ENCODE assay signal across 8 cellular contexts in the genomic region with DNA sequence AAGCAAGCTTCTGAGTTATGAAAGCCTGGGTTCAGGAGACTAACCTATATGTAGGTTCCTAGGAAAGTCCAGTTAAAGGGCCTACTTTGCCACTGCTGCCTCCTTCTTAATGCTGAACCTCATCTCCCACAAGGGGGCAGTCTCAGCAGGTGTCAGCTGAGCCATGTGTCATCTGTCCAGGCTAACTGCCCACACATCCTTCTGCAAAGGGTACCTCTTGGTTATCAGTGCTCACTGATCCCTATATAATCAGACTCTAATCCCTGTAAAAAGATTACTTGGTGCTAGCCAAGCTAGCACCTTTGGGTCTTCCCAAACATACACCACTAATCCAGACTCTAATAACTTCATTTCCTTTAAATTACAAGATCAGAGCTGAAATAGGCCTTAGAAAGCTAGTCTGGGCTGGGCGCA. TPM values are rescaled to one million over a fixed set of nuclear protein-coding genes. Genes with fewer than 3 reads are reported as not detected.
DNase-seq lines count a peak whose midpoint lies in the region; ATAC-seq and TF ChIP-seq lines count a peak whose summit lies in the region.

No MANE protein-coding gene starts in this region.

- H3K4me3 ChIP-seq in HFF-Myc (replicated peaks; ENCODE audit: low read depth, low read length): no peak overlapping the region

- TF ChIP-seq POLR2A in erythroblast (IDR thresholded peaks at IDR 0.05; ENCODE audit: low read length): no peak

- peaks cover 93% of the 10 kb centered on the region for H3K36me3 Mint-ChIP-seq in CD4-positive, alpha-beta T cell (ENCODE audit: low read depth)
- peaks cover 76% of the 10 kb centered on the region for H3K36me3 Mint-ChIP-seq in nephron (ENCODE audit: low read depth)

- no peaks in the 10 kb centered on the region for H3K27me3 ChIP-seq in CD4-positive, alpha-beta T cell (ENCODE audit: control insufficient read depth, insufficient read depth, low read length)

- no peak overlapping the region for H3K4me3 Mint-ChIP-seq in CD4-positive, alpha-beta T cell
- no peak overlapping the region for H3K4me3 Mint-ChIP-seq in nephron

- no peaks in the 10 kb centered on the region for H3K9me3 ChIP-seq in CD4-positive, alpha-beta T cell (ENCODE audit: control insufficient read depth, low read length)

- peaks cover 8% of the 10 kb centered on the region for H3K4me1 Mint-ChIP-seq in CD4-positive, alpha-beta T cell (ENCODE audit: low read depth)
- H3K4me1 Mint-ChIP-seq in nephron: peaks cover 42% of the 10 kb centered on the region

- peak; percentile 68 for TF ChIP-seq CTCF in CD4-positive, alpha-beta T cell (IDR thresholded peaks at IDR 0.05)
- peak; percentile 78 for TF ChIP-seq CTCF in HFF-Myc (IDR thresholded peaks at IDR 0.05; ENCODE audit: low read depth, low read length, missing control alignments)
- TF ChIP-seq CTCF in nephron (IDR thresholded peaks at IDR 0.05; ENCODE audit: unreplicated experiment in 3 of 3): peak; percentile 50 to 69 (median 68)

- ATAC-seq in CD4-positive, alpha-beta T cell (ENCODE audit: poor library complexity): peak; percentile 41

- POLR2A ChIA-PET in CD4-positive, alpha-beta T cell (lab: Charles Lee): interaction anchor here (0.7 to 3.6 kb wide), 6 partner anchors 9 to 62 kb away, joined by 3 to 23 read pairs (median 5); partner anchors contain the start of genes AKR1A1, CCDC163, MMACHC and PRDX1

- intact Hi-C loops in CD4-positive, alpha-beta T cell (cut with DNase I, micrococcal nuclease): loop anchor here (1.0 to 10.0 kb wide), 2 partner anchors 58 to 372 kb away; no protein-coding TSS in a partner anchor

- peak; percentile 25 to 49 (median 36) for DNase-seq in CD4-positive, alpha-beta T cell
- DNase-seq in HFF-Myc (ENCODE audit: extremely low read depth, low read depth) (peak; percentile 38), NOMO-1 treated with DMSO at 0.1 percent for 48 hours (lab: John Stamatoyannopoulos, UW; ENCODE audit: unreplicated experiment) (peak; percentile 22), erythroblast (lab: John Stamatoyannopoulos, UW) (peak; percentile 77 to 85), DMS79 treated with DMSO at 0.1 percent for 48 hours (lab: John Stamatoyannopoulos, UW) (no peak), DMS79 (lab: John Stamatoyannopoulos, UW) (no peak)
- DNase-seq in activated CD8-positive, alpha-beta memory T cell treated with anti-CD3 and anti-CD28 coated beads, Interleukin-2, amount 50 U/mL, for 24 hours (ENCODE audit: extremely low read depth): peak; percentile 36

- no peaks in the 10 kb centered on the region for H3K9me3 Mint-ChIP-seq in CD4-positive, alpha-beta T cell
- no peaks in the 10 kb centered on the region for H3K9me3 Mint-ChIP-seq in nephron

- CTCF ChIA-PET in CD4-positive, alpha-beta T cell (lab: Charles Lee): interaction anchor here (0.6 to 3.4 kb wide), 12 partner anchors 10 to 89 kb away, joined by 3 to 50 read pairs (median 4); partner anchors contain the start of genes AKR1A1 and PRDX1

- H3K27ac Mint-ChIP-seq in CD4-positive, alpha-beta T cell: peak overlapping the region; percentile 69
- no peak overlapping the region for H3K27ac Mint-ChIP-seq in nephron

- H3K27ac ChIP-seq in CD4-positive, alpha-beta T cell (ENCODE audit: low read depth, low read length): no peak overlapping the region

- no peaks in the 10 kb centered on the region for H3K27me3 Mint-ChIP-seq in CD4-positive, alpha-beta T cell
- H3K27me3 Mint-ChIP-seq in nephron (ENCODE audit: low read depth): no peaks in the 10 kb centered on the region

RNA-seq across cellular contexts. Expression of gene PRDX1, which starts 9.0 kb away (rescaled TPM):
- 10 to 100 TPM; 18.1 to 24.1 TPM for total RNA-seq in CD4-positive, alpha-beta T cell

RNA-seq across cellular contexts. Expression of gene MMACHC, which starts 12.5 kb away (rescaled TPM):
- total RNA-seq in CD4-positive, alpha-beta T cell: under 1 TPM; 0.27 to 0.81 TPM

RNA-seq across cellular contexts. Expression of gene CCDC163, which starts 12.8 kb away (rescaled TPM):
- total RNA-seq in CD4-positive, alpha-beta T cell: under 1 TPM; 0.42 to 0.58 TPM

RNA-seq across cellular contexts. Expression of gene TESK2, which starts 21.7 kb away (rescaled TPM):
- total RNA-seq in CD4-positive, alpha-beta T cell: 1 to 10 TPM; 2.8 to 3.4 TPM

RNA-seq across cellular contexts. Expression of gene AKR1A1, which starts 38.0 kb away (rescaled TPM):
- total RNA-seq in CD4-positive, alpha-beta T cell: 10 to 100 TPM; 25.3 to 31.0 TPM

Comparison
In these comparisons a context has a peak if more than half of its experiments do, and no peak if none do; other contexts are left out.
1. DNase-seq: peak in CD4-positive, alpha-beta T cell (10 of 10), HFF-Myc (single experiment), NOMO-1 treated with DMSO at 0.1 percent for 48 hours (single experiment), activated CD8-positive, alpha-beta memory T cell treated with anti-CD3 and anti-CD28 coated beads, Interleukin-2, amount 50 U/mL, for 24 hours (single experiment) and erythroblast (2 of 2); none in DMS79 treated with DMSO at 0.1 percent for 48 hours (single experiment) and DMS79 (single experiment).
2. Peak in every context shown above with its lines, with median percentiles within 50 percentile points of each other: CTCF ChIP-seq.